In the genomic region with DNA sequence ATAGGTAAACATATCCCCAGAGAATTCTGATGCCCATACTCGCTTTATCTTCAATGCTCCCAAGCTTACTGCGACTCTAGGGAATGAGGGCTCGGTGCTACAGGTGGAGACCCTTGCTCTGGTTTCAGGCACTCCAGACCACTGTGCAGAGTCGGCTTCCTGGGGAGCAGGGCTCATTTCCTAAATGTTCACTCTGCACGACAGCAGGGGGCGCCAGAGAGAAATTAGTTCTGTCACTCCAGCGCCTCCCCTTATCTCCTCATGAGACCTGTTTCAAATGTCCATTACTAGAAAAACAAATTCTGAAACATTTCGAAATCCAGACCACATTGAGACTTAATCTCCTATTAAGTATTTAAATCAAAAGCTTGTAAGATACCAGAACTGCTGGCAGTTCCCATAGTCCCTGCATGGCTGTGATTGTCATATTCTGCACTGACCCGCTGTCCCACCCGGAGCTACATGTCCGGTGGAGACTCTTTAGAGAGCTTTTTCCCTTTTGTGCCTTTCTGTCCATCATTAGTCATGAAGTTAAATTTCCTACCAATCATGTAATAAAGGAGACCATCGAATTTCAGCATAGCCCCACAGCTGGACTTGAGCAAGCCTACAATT, we compare ENCODE assay signal across 8 cellular contexts. TPM values are rescaled to one million over a fixed set of nuclear protein-coding genes. Genes with fewer than 3 reads are reported as not detected.
DNase-seq lines count a peak whose midpoint lies in the region; ATAC-seq, FAIRE-seq and TF ChIP-seq lines count a peak whose summit lies in the region.

No MANE protein-coding gene starts in this region.

- DNase-seq in AG08395 (ENCODE audit: low spot score): peak; percentile 72
- peak; percentile 74 for DNase-seq in NCI-H146 (lab: John Stamatoyannopoulos, UW)
- DNase-seq in activated CD4-positive, CD25-positive, alpha-beta regulatory T cell (lab: John Stamatoyannopoulos, UW): peak; percentile 59 to 84 (median 70)
- peak; percentile 78 to 79 for DNase-seq in cardiac fibroblast (ENCODE audit: low read depth in 2 of 2)
- no peak for DNase-seq in keratinocyte (ENCODE audit: low read depth, low spot score)
- peak; percentile 81 to 83 for DNase-seq in stimulated activated CD4-positive, alpha-beta T cell treated with anti-CD3 and anti-CD28 coated beads, Interleukin-1b, Interleukin-23, amount 100 ng/mL, for 4 hours (ENCODE audit: low read depth in 2 of 2)

- H3K27me3 ChIP-seq in keratinocyte (ENCODE audit: control insufficient read depth, extremely low read depth, insufficient read depth, low read length): no peaks in the 10 kb centered on the region

- FAIRE-seq in keratinocyte (lab: Jason Lieb, UNC): peak; percentile 76

- H3K4me1 ChIP-seq in keratinocyte (ENCODE audit: control insufficient read depth, extremely low read depth, insufficient read depth, low read length): peaks cover 18% of the 10 kb centered on the region

- no peaks in the 10 kb centered on the region for H4K20me1 ChIP-seq in keratinocyte (ENCODE audit: control insufficient read depth, extremely low read depth, insufficient read depth, low read length)

- no peak overlapping the region for H2AFZ ChIP-seq in keratinocyte (ENCODE audit: control insufficient read depth, low read length)

- TF ChIP-seq CTCF in cardiac fibroblast (IDR thresholded peaks at IDR 0.05; ENCODE audit: low read depth, low read length): peak; percentile 74
- TF ChIP-seq CTCF in keratinocyte (optimal IDR thresholded peaks at IDR 0.05 in 1 of 3, IDR thresholded peaks at IDR 0.05 in 1 of 3, conservative IDR thresholded peaks at IDR 0.05 in 1 of 3; ENCODE audit: extremely low read depth in 1 of 3, insufficient read depth in 2 of 3, low read length in 3 of 3): peak; percentile 75 to 85 (median 82)

- H3K4me3 ChIP-seq in cardiac fibroblast (replicated peaks in 1 of 2; ENCODE audit: low read depth in 2 of 2, low read length in 2 of 2): no peak overlapping the region
- no peak overlapping the region for H3K4me3 ChIP-seq in keratinocyte (ENCODE audit: control insufficient read depth in 2 of 3, extremely low read depth in 1 of 3, insufficient read depth in 2 of 3, low read depth in 1 of 3, low read length in 3 of 3)

- H3K9ac ChIP-seq in keratinocyte (ENCODE audit: control insufficient read depth, extremely low read depth, insufficient read depth, low read length): no peak overlapping the region

- H3K79me2 ChIP-seq in keratinocyte (ENCODE audit: control insufficient read depth, insufficient read depth, low read length): no peaks in the 10 kb centered on the region

- dilution Hi-C loops in keratinocyte (cut with MboI; ENCODE audit: extremely low pct_ligation_motif_present, low sequenced_read_pairs): no loop called here

- no peak overlapping the region for H3K4me2 ChIP-seq in keratinocyte (ENCODE audit: control insufficient read depth, extremely low read depth, insufficient read depth, low read depth, low read length)

- ATAC-seq in GM18909 (IDR thresholded peaks at IDR 0.05; ENCODE audit: poor library complexity, unreplicated experiment) (peak; percentile 55), HG03457 (IDR thresholded peaks at IDR 0.05; ENCODE audit: unreplicated experiment) (no peak)

- no peak overlapping the region for H3K27ac ChIP-seq in keratinocyte (ENCODE audit: control insufficient read depth, insufficient read depth, low read length)

- H3K9me1 ChIP-seq in keratinocyte (ENCODE audit: control insufficient read depth, extremely low read depth, insufficient read depth, low read length): no peaks in the 10 kb centered on the region

- no peaks in the 10 kb centered on the region for H3K9me3 ChIP-seq in keratinocyte (ENCODE audit: control insufficient read depth, low read depth, low read length)

- H3K36me3 ChIP-seq in keratinocyte (ENCODE audit: control insufficient read depth in 2 of 2, extremely low read depth in 1 of 2, insufficient read depth in 2 of 2, low read length in 2 of 2): peaks cover 1 to 2% of the 10 kb centered on the region in 2 experiments

RNA-seq across cellular contexts. Expression of a gene that starts 22.4 kb away (rescaled TPM):
- polyA plus RNA-seq in keratinocyte: 8.7 to 14.7 TPM (median 13.0 TPM) in 3 replicates
- 12.8 TPM for polyA plus RNA-seq in keratinocyte (2011; ENCODE audit: low read depth)
- 7.6 and 9.5 TPM in 2 replicates for polyA plus RNA-seq in keratinocyte (2011; cell fraction: cytosol; rRNA removed)
- 6.6 and 8.1 TPM in 2 replicates for polyA plus RNA-seq in keratinocyte (2011; cell fraction: nucleus; rRNA removed)
- polyA plus RNA-seq in keratinocyte (2012; ENCODE audit: low replicate concordance): 1.4 and 14.5 TPM in 2 replicates
- 1.5 to 7.6 TPM (median 4.0 TPM) in 3 replicates for polyA minus RNA-seq in keratinocyte
- 15.9 TPM for polyA minus RNA-seq in keratinocyte (2011; cell fraction: cytosol; rRNA and poly(A)+ RNA removed)
- 4.0 and 5.0 TPM in 2 replicates for polyA minus RNA-seq in keratinocyte (2011; cell fraction: nucleus; rRNA and poly(A)+ RNA removed)

RNA-seq across cellular contexts. Expression of a gene that starts 53.7 kb away (rescaled TPM):
- polyA plus RNA-seq in keratinocyte: 38.5 to 43.2 TPM (median 39.6 TPM) in 3 replicates
- polyA plus RNA-seq in keratinocyte (2011; ENCODE audit: low read depth): 64.8 TPM
- 22.0 and 31.9 TPM in 2 replicates for polyA plus RNA-seq in keratinocyte (2011; cell fraction: cytosol; rRNA removed)
- polyA plus RNA-seq in keratinocyte (2011; cell fraction: nucleus; rRNA removed): 13.3 and 14.5 TPM in 2 replicates
- polyA plus RNA-seq in keratinocyte (2012; ENCODE audit: low replicate concordance): 16.7 and 33.0 TPM in 2 replicates
- polyA minus RNA-seq in keratinocyte: 19.0 to 25.1 TPM (median 21.8 TPM) in 3 replicates
- polyA minus RNA-seq in keratinocyte (2011; cell fraction: cytosol; rRNA and poly(A)+ RNA removed): 28.0 TPM
- polyA minus RNA-seq in keratinocyte (2011; cell fraction: nucleus; rRNA and poly(A)+ RNA removed): 5.3 and 8.4 TPM in 2 replicates
